22 cellular contexts compared by ENCODE assay signal in genomic region chr11:112635338-112635737, GRCh38.
"Had no signal": no experiment of that assay in that cellular context is flagged by ENCODE, and none has a peak within 500 bp of the region (broad histone marks: within the 10 kb centered on the region; RNA-seq: fewer than 3 reads in every experiment).

No MANE protein-coding gene starts in this region.

- H3K27ac ChIP-seq: gastrocnemius medialis, prostate gland, right atrium auricular region, stomach, testis, tibial nerve, upper lobe of left lung had no signal

- H3K9me3 ChIP-seq: prostate gland, testis had no signal

- H3K4me1 Mint-ChIP-seq: memory B cell; naive B cell; stimulated activated effector memory CD8-positive, alpha-beta T cell treated with anti-CD3 and anti-CD28 coated beads, Interleukin-12 subunit alpha, Interleukin-12 subunit beta, amount 100 ng/mL, for 72 hours had no signal

- H3K36me3 Mint-ChIP-seq: memory B cell; naive B cell; stimulated activated effector memory CD8-positive, alpha-beta T cell treated with anti-CD3 and anti-CD28 coated beads, Interleukin-12 subunit alpha, Interleukin-12 subunit beta, amount 100 ng/mL, for 72 hours had no signal

- DNase-seq: cortex of kidney; effector CD4-positive, alpha-beta T cell; foreskin fibroblast; gastrocnemius medialis; head of caudate nucleus; naive B cell; nucleus accumbens; stimulated activated CD4-positive, alpha-beta T cell treated with anti-CD3 and anti-CD28 coated beads, Interleukin-2, amount 100 ng/mL, for 24 hours; stimulated activated CD4-positive, alpha-beta T cell treated with anti-CD3 and anti-CD28 coated beads, Interleukin-4, amount 100 ng/mL, for 24 hours; stimulated activated naive CD4-positive, alpha-beta T cell treated with Interleukin-2 at 50 U/mL for 16 hours; stomach; testis; upper lobe of left lung had no signal

- H3K4me3 Mint-ChIP-seq: memory B cell; naive B cell; natural killer cell treated with Interleukin-12 subunit alpha and Interleukin-12 subunit beta and Interleukin-15 and Interleukin-18, amount 100 ng/mL, for 72 hours; stimulated activated effector memory CD8-positive, alpha-beta T cell treated with anti-CD3 and anti-CD28 coated beads, Interleukin-12 subunit alpha, Interleukin-12 subunit beta, amount 100 ng/mL, for 72 hours had no signal

- H3K4me3 ChIP-seq: gastrocnemius medialis, lung, prostate gland, right atrium auricular region, stomach, testis, tibial nerve, upper lobe of left lung had no signal

- H3K4me1 ChIP-seq: prostate gland, right atrium auricular region, stomach, testis, tibial nerve, upper lobe of left lung had no signal

- H3K27ac Mint-ChIP-seq: memory B cell; naive B cell; natural killer cell treated with Interleukin-12 subunit alpha and Interleukin-12 subunit beta and Interleukin-15 and Interleukin-18, amount 100 ng/mL, for 72 hours; stimulated activated effector memory CD8-positive, alpha-beta T cell treated with anti-CD3 and anti-CD28 coated beads, Interleukin-12 subunit alpha, Interleukin-12 subunit beta, amount 100 ng/mL, for 72 hours had no signal

- H3K36me3 ChIP-seq: gastrocnemius medialis, prostate gland, right atrium auricular region, stomach, tibial nerve, upper lobe of left lung had no signal

- H3K27me3 ChIP-seq: right atrium auricular region, testis, tibial nerve, upper lobe of left lung had no signal

- ATAC-seq: esophagus mucosa; natural killer cell treated with Interleukin-12 subunit alpha and Interleukin-12 subunit beta and Interleukin-15 and Interleukin-18, amount 100 ng/mL, for 72 hours; sciatic nerve; stimulated activated effector memory CD8-positive, alpha-beta T cell treated with anti-CD3 and anti-CD28 coated beads, Interleukin-12 subunit alpha, Interleukin-12 subunit beta, amount 100 ng/mL, for 72 hours had no signal
